Comparison of ENCODE assay signal across 8 cellular contexts in genomic region chr17:6639651-6640535, GRCh38. TPM values are rescaled to one million over a fixed set of nuclear protein-coding genes. Genes with fewer than 3 reads are reported as not detected.
DNase-seq lines count a peak whose midpoint lies in the region; ATAC-seq, FAIRE-seq and TF ChIP-seq lines count a peak whose summit lies in the region.

No MANE protein-coding gene starts in this region.

- DNase-seq in GM12892 (ENCODE audit: insufficient read length) (no peak), KBM-7 (peak; percentile 32), fibroblast of villous mesenchyme (ENCODE audit: low read depth) (peak; percentile 50)
- peak; percentile 28 for DNase-seq in activated T-cell treated with anti-CD3 and anti-CD28 coated beads, Interleukin-2, amount 50 U/mL, for 4 hours

- no peak for TF ChIP-seq POLR2A in GM12892 (IDR thresholded peaks at IDR 0.05; ENCODE audit: low read depth, low read length)

- in situ Hi-C loops in KBM-7 (cut with MboI; ENCODE audit: low pct_unique_long_range_greater_than_20kb, low sequenced_read_pairs), result loop anchor here (25.0 kb wide), 1 partner anchor 178 kb away; no protein-coding TSS in a partner anchor

- ATAC-seq in activated T-cell treated with anti-CD3 and anti-CD28 coated beads, Interleukin-2, amount 50 U/mL, for 4 hours, result peak; percentile 41 to 46
- ATAC-seq in HG02763 (IDR thresholded peaks at IDR 0.05; ENCODE audit: unreplicated experiment), result no peak
- no peak for ATAC-seq in GM21576 (IDR thresholded peaks at IDR 0.05; ENCODE audit: unreplicated experiment)

- no peaks in the 10 kb centered on the region for H3K9me3 Mint-ChIP-seq in activated T-cell treated with anti-CD3 and anti-CD28 coated beads, Interleukin-2, amount 50 U/mL, for 4 hours

- H3K36me3 Mint-ChIP-seq in activated T-cell treated with anti-CD3 and anti-CD28 coated beads, Interleukin-2, amount 50 U/mL, for 4 hours (ENCODE audit: insufficient read depth), result peaks cover 18% of the 10 kb centered on the region

- H3K36me3 ChIP-seq in neuron (ENCODE audit: insufficient read depth, low read length), result peaks cover 30% of the 10 kb centered on the region

- no peaks in the 10 kb centered on the region for H3K27me3 Mint-ChIP-seq in activated T-cell treated with anti-CD3 and anti-CD28 coated beads, Interleukin-2, amount 50 U/mL, for 4 hours (ENCODE audit: low read depth)

- no peaks in the 10 kb centered on the region for H3K27me3 ChIP-seq in neuron (ENCODE audit: insufficient read depth, low read length)

- peaks cover 55% of the 10 kb centered on the region for H3K4me1 Mint-ChIP-seq in activated T-cell treated with anti-CD3 and anti-CD28 coated beads, Interleukin-2, amount 50 U/mL, for 4 hours (ENCODE audit: low read depth)

- peak overlapping the region; percentile 93 for H3K27ac ChIP-seq in 22Rv1

- H3K4me3 Mint-ChIP-seq in activated T-cell treated with anti-CD3 and anti-CD28 coated beads, Interleukin-2, amount 50 U/mL, for 4 hours, result peak overlapping the region; percentile 95

- peak overlapping the region; percentile 60 for H2AFZ ChIP-seq in neuron (ENCODE audit: low read depth, low read length)

- H3K4me1 ChIP-seq in neuron (ENCODE audit: insufficient read depth, low read length), result peaks cover 28% of the 10 kb centered on the region

- no peak for TF ChIP-seq CTCF in 22Rv1 (IDR thresholded peaks at IDR 0.05)
- TF ChIP-seq CTCF in fibroblast of villous mesenchyme (IDR thresholded peaks at IDR 0.05; ENCODE audit: insufficient read depth, low read depth, low read length), result no peak

- peak overlapping the region; percentile 99 for H3K4me3 ChIP-seq in fibroblast of villous mesenchyme (ENCODE audit: low read depth, low read length)
- H3K4me3 ChIP-seq in neuron (ENCODE audit: low read length), result peak overlapping the region; percentile 64

- peak; percentile 61 for FAIRE-seq in GM12892 (lab: Jason Lieb, UNC)

- H3K9me3 ChIP-seq in neuron (ENCODE audit: low read length), result peaks cover 2% of the 10 kb centered on the region

RNA-seq across cellular contexts. Expression of gene KIAA0753, which starts 0.6 kb away (rescaled TPM):
- 9.4 TPM for polyA plus RNA-seq in GM12892 (2012; ENCODE audit: missing spikeins)
- 10 to 100 TPM; 16.9 to 19.2 (median 17.1) TPM for total RNA-seq in activated T-cell treated with anti-CD3 and anti-CD28 coated beads, Interleukin-2, amount 50 U/mL, for 4 hours
- 16.1 and 23.3 TPM in 2 replicates for total RNA-seq in fibroblast of villous mesenchyme

RNA-seq across cellular contexts. Expression of gene TXNDC17, which starts 1.0 kb away (rescaled TPM):
- 208 TPM for polyA plus RNA-seq in GM12892 (2012; ENCODE audit: missing spikeins)
- 100 to 1,000 TPM; 107 to 122 (median 108) TPM for total RNA-seq in activated T-cell treated with anti-CD3 and anti-CD28 coated beads, Interleukin-2, amount 50 U/mL, for 4 hours
- 72.2 and 74.3 TPM in 2 replicates for total RNA-seq in fibroblast of villous mesenchyme

RNA-seq across cellular contexts. Expression of gene MED31, which starts 11.5 kb away (rescaled TPM):
- 26.9 TPM for polyA plus RNA-seq in GM12892 (2012; ENCODE audit: missing spikeins)
- total RNA-seq in activated T-cell treated with anti-CD3 and anti-CD28 coated beads, Interleukin-2, amount 50 U/mL, for 4 hours, result 10 to 100 TPM; 20.6 to 28.1 (median 25.2) TPM
- 10.0 and 14.2 TPM in 2 replicates for total RNA-seq in fibroblast of villous mesenchyme

RNA-seq across cellular contexts. Expression of gene C17orf100, which starts 11.7 kb away (rescaled TPM):
- 2.2 TPM for polyA plus RNA-seq in GM12892 (2012; ENCODE audit: missing spikeins)
- 1 to 10 TPM in 2 of 3 donors, under 1 TPM in 1; 0.90 to 1.8 (median 1.1) TPM for total RNA-seq in activated T-cell treated with anti-CD3 and anti-CD28 coated beads, Interleukin-2, amount 50 U/mL, for 4 hours
- total RNA-seq in fibroblast of villous mesenchyme, result 0.43 and 0.97 TPM in 2 replicates

Comparison
In these comparisons a context has a peak if more than half of its experiments do, and no peak if none do; other contexts are left out.
1. ATAC-seq: peak in activated T-cell treated with anti-CD3 and anti-CD28 coated beads, Interleukin-2, amount 50 U/mL, for 4 hours (2 of 2); none in HG02763 (single experiment) and GM21576 (single experiment).